In genomic region chr2:180367831-180368230, GRCh38 we compare ENCODE assay signal across 17 cellular contexts.
DNase-seq lines count a peak whose midpoint lies in the region; ATAC-seq and TF ChIP-seq lines count a peak whose summit lies in the region.
"Had no signal": no experiment of that assay in that cellular context is flagged by ENCODE, and none has a peak within 500 bp of the region (broad histone marks: within the 10 kb centered on the region; RNA-seq: fewer than 3 reads in every experiment).

No MANE protein-coding gene starts in this region.

- no peaks in the 10 kb centered on the region for H3K36me3 Mint-ChIP-seq in MCF 10A (ENCODE audit: insufficient read depth, unreplicated experiment)
- H3K36me3 Mint-ChIP-seq in CD8-positive, alpha-beta T cell = no peaks in the 10 kb centered on the region
- no peaks in the 10 kb centered on the region for H3K36me3 Mint-ChIP-seq in activated CD4-positive, alpha-beta T cell treated with anti-CD3 and anti-CD28 coated beads, Interleukin-2, amount 10 ng/mL, durations not matched to agents 7 days and 5 days (ENCODE audit: low read depth)
- H3K36me3 Mint-ChIP-seq: CD8-positive, alpha-beta memory T cell; neural progenitor cell had no signal

- DNase-seq in GM04503 (ENCODE audit: low read depth) (peak; percentile 37), NCI-H2029 (lab: John Stamatoyannopoulos, UW) (peak; percentile 89), MCF 10A (ENCODE audit: unreplicated experiment) (peak; percentile 65), left kidney (ENCODE audit: low read depth, low spot score) (peak; percentile 14), cerebellum (ENCODE audit: low spot score) (no peak)
- DNase-seq in CD8-positive, alpha-beta T cell = no peak
- DNase-seq in stimulated activated naive CD4-positive, alpha-beta T cell (lab: John Stamatoyannopoulos, UW) = no peak
- DNase-seq in activated CD4-positive, alpha-beta T cell treated with anti-CD3 and anti-CD28 coated beads, Interleukin-2, amount 10 ng/mL, durations not matched to agents 7 days and 5 days = no peak
- DNase-seq: activated CD4-positive, alpha-beta T cell treated with anti-CD3 and anti-CD28 coated beads for 1 hour; activated T-cell treated with anti-CD3 and anti-CD28 coated beads, Interleukin-2, amount 50 U/mL, for 4 hours; anterior cingulate cortex; CD8-positive, alpha-beta memory T cell; endodermal cell; NK-92 treated with Interleukin-12 subunit alpha and Interleukin-12 subunit beta, amount 100 ng/mL, for 24 hours had no signal

- no peaks in the 10 kb centered on the region for H3K27me3 ChIP-seq in CD8-positive, alpha-beta T cell (ENCODE audit: insufficient read depth, low read length)
- H3K27me3 ChIP-seq: neural progenitor cell had no signal

- no peaks in the 10 kb centered on the region for H3K4me1 ChIP-seq in CD8-positive, alpha-beta T cell (ENCODE audit: insufficient read depth, low read length)
- H3K4me1 ChIP-seq: neural progenitor cell had no signal

- no peaks in the 10 kb centered on the region for H3K27me3 Mint-ChIP-seq in MCF 10A (ENCODE audit: insufficient read depth, unreplicated experiment)
- H3K27me3 Mint-ChIP-seq in CD8-positive, alpha-beta T cell (ENCODE audit: low read depth) = no peaks in the 10 kb centered on the region
- no peaks in the 10 kb centered on the region for H3K27me3 Mint-ChIP-seq in activated CD4-positive, alpha-beta T cell treated with anti-CD3 and anti-CD28 coated beads, Interleukin-2, amount 10 ng/mL, durations not matched to agents 7 days and 5 days
- H3K27me3 Mint-ChIP-seq: CD8-positive, alpha-beta memory T cell had no signal

- intact Hi-C loops in MCF 10A (cut with micrococcal nuclease) = no loop called here
- intact Hi-C loops in CD8-positive, alpha-beta T cell (cut with DNase I, micrococcal nuclease) = no loop called here

- H3K4me3 Mint-ChIP-seq in MCF 10A (ENCODE audit: unreplicated experiment) = no peak overlapping the region
- H3K4me3 Mint-ChIP-seq in CD8-positive, alpha-beta T cell = no peak overlapping the region
- H3K4me3 Mint-ChIP-seq in activated CD4-positive, alpha-beta T cell treated with anti-CD3 and anti-CD28 coated beads, Interleukin-2, amount 10 ng/mL, durations not matched to agents 7 days and 5 days = no peak overlapping the region
- H3K4me3 Mint-ChIP-seq: activated T-cell treated with anti-CD3 and anti-CD28 coated beads, Interleukin-2, amount 50 U/mL, for 4 hours; CD8-positive, alpha-beta memory T cell; endodermal cell; neural progenitor cell had no signal

- H3K27ac ChIP-seq in CD8-positive, alpha-beta T cell (ENCODE audit: low read depth, low read length) = no peak overlapping the region
- H3K27ac ChIP-seq: neural progenitor cell, thoracic aorta had no signal

- no peak overlapping the region for H3K4me3 ChIP-seq in CD8-positive, alpha-beta T cell (ENCODE audit: low read depth, low read length)
- H3K4me3 ChIP-seq: lung, neural progenitor cell, thoracic aorta had no signal

- H3K36me3 ChIP-seq in CD8-positive, alpha-beta T cell (ENCODE audit: insufficient read depth, low read length) = no peaks in the 10 kb centered on the region
- H3K36me3 ChIP-seq: neural progenitor cell, thoracic aorta had no signal

- TF ChIP-seq CTCF in MCF 10A (IDR thresholded peaks at IDR 0.05; ENCODE audit: unreplicated experiment) = no peak
- no peak for TF ChIP-seq CTCF in CD8-positive, alpha-beta T cell (IDR thresholded peaks at IDR 0.05)

- BruUV-seq in MCF 10A (replicated peaks; lab: Mats Ljungman, UMichigan) = no TSS peak

- no peak for ATAC-seq in CD8-positive, alpha-beta T cell
- ATAC-seq: activated T-cell treated with anti-CD3 and anti-CD28 coated beads, Interleukin-2, amount 50 U/mL, for 4 hours had no signal

- peak overlapping the region; percentile 42 for H3K27ac Mint-ChIP-seq in MCF 10A (ENCODE audit: low read depth, unreplicated experiment)
- no peak overlapping the region for H3K27ac Mint-ChIP-seq in CD8-positive, alpha-beta T cell
- H3K27ac Mint-ChIP-seq in activated CD4-positive, alpha-beta T cell treated with anti-CD3 and anti-CD28 coated beads, Interleukin-2, amount 10 ng/mL, durations not matched to agents 7 days and 5 days = no peak overlapping the region
- H3K27ac Mint-ChIP-seq: CD8-positive, alpha-beta memory T cell; endodermal cell; neural progenitor cell had no signal

- POLR2A ChIA-PET in MCF 10A (lab: Yijun Ruan, JAX) = interaction anchor here (0.8 to 1.0 kb wide), 2 partner anchors 19 to 612 kb away, joined by 3 to 4 read pairs; no protein-coding TSS in a partner anchor
- POLR2A ChIA-PET in CD8-positive, alpha-beta T cell (lab: Charles Lee) = no interaction called here
- POLR2A ChIA-PET in activated CD4-positive, alpha-beta T cell treated with anti-CD3 and anti-CD28 coated beads, Interleukin-2, amount 10 ng/mL, durations not matched to agents 7 days and 5 days (lab: Charles Lee) = no interaction called here

- H3K4me1 Mint-ChIP-seq in MCF 10A (ENCODE audit: insufficient read depth, unreplicated experiment) = no peaks in the 10 kb centered on the region
- no peaks in the 10 kb centered on the region for H3K4me1 Mint-ChIP-seq in CD8-positive, alpha-beta T cell (ENCODE audit: low read depth)
- H3K4me1 Mint-ChIP-seq in activated CD4-positive, alpha-beta T cell treated with anti-CD3 and anti-CD28 coated beads, Interleukin-2, amount 10 ng/mL, durations not matched to agents 7 days and 5 days = no peaks in the 10 kb centered on the region
- H3K4me1 Mint-ChIP-seq: CD8-positive, alpha-beta memory T cell; neural progenitor cell had no signal

- no peaks in the 10 kb centered on the region for H3K9me3 Mint-ChIP-seq in MCF 10A (ENCODE audit: unreplicated experiment)
- no peaks in the 10 kb centered on the region for H3K9me3 Mint-ChIP-seq in CD8-positive, alpha-beta T cell
- H3K9me3 Mint-ChIP-seq in activated CD4-positive, alpha-beta T cell treated with anti-CD3 and anti-CD28 coated beads, Interleukin-2, amount 10 ng/mL, durations not matched to agents 7 days and 5 days = no peaks in the 10 kb centered on the region
- H3K9me3 Mint-ChIP-seq: activated T-cell treated with anti-CD3 and anti-CD28 coated beads, Interleukin-2, amount 50 U/mL, for 4 hours; CD8-positive, alpha-beta memory T cell; endodermal cell; neural progenitor cell had no signal

- CTCF ChIA-PET in MCF 10A (lab: Yijun Ruan, JAX) = interaction anchor here (0.8 kb wide), 1 partner anchor 242 kb away, joined by 3 read pairs; no protein-coding TSS in a partner anchor
- CTCF ChIA-PET in CD8-positive, alpha-beta T cell (lab: Charles Lee) = no interaction called here
- CTCF ChIA-PET in activated CD4-positive, alpha-beta T cell treated with anti-CD3 and anti-CD28 coated beads, Interleukin-2, amount 10 ng/mL, durations not matched to agents 7 days and 5 days (lab: Charles Lee) = no interaction called here

- no peaks in the 10 kb centered on the region for H3K9me3 ChIP-seq in CD8-positive, alpha-beta T cell (ENCODE audit: low read length)
- H3K9me3 ChIP-seq: thoracic aorta had no signal

Comparison
In these comparisons a context has a peak if more than half of its experiments do, and no peak if none do; other contexts are left out.
1. DNase-seq: peak in GM04503 (single experiment), NCI-H2029 (single experiment), MCF 10A (single experiment) and left kidney (single experiment); none in CD8-positive, alpha-beta T cell (0 of 7), stimulated activated naive CD4-positive, alpha-beta T cell (0 of 6), cerebellum (single experiment) and activated CD4-positive, alpha-beta T cell treated with anti-CD3 and anti-CD28 coated beads, Interleukin-2, amount 10 ng/mL, durations not matched to agents 7 days and 5 days (single experiment).